ENCODE assay signal across 1 cellular context in genomic region chr6:37695273-37695672, GRCh38.
TF ChIP-seq lines count a peak whose summit lies in the region.

No MANE protein-coding gene starts in this region.

TF ChIP-seq in HepG2, 621 proteins besides CTCF, POLR2A, EP300 and RAD21:
- no peak for TF ChIP-seq FLYWCH1 (CRISPR knock-in tag; IDR thresholded peaks at IDR 0.05)
- TF ChIP-seq ZNF160 (CRISPR knock-in tag; IDR thresholded peaks at IDR 0.05) = no peak
- no peak for TF ChIP-seq PHF8 (CRISPR knock-in tag; IDR thresholded peaks at IDR 0.05)
- no peak for TF ChIP-seq SALL2 (CRISPR knock-in tag; IDR thresholded peaks at IDR 0.05)
